In the genomic region with DNA sequence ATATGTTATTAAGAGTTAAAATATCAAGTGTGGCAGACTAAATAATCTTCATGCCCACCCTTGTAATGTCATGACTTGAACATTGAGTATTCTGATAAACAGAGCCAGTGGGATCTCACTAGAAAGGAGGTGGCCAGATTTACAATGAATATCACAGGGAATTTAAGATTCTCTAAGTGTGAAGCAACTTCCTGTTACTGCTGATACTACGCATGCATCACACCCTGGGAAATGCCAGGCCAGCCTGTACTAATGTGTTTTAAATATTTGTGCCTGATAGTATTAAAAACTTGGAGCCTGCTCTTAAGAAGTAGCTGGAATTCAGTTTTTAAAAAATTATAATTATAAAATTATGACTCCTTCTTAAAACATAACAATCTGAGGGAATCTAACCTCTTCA, we compare ENCODE assay signal across 10 cellular contexts.
DNase-seq lines count a peak whose midpoint lies in the region; ATAC-seq and TF ChIP-seq lines count a peak whose summit lies in the region.
"Had no signal": no experiment of that assay in that cellular context is flagged by ENCODE, and none has a peak within 500 bp of the region (broad histone marks: within the 10 kb centered on the region; RNA-seq: fewer than 3 reads in every experiment).

No MANE protein-coding gene starts in this region.

- DNase-seq in AG10803 (ENCODE audit: low read depth) = peak; percentile 83
- peak; percentile 7 for DNase-seq in NAMALWA (ENCODE audit: low spot score)
- peak; percentile 45 for DNase-seq in dedifferentiated amniotic fluid mesenchymal stem cell (ENCODE audit: extremely low spot score)
- no peak for DNase-seq in memory B cell (ENCODE audit: low spot score in 2 of 2)
- DNase-seq in AML-193 (lab: John Stamatoyannopoulos, UW) = no peak
- no peak for DNase-seq in DMS79 treated with DMSO at 0.1 percent for 48 hours (lab: John Stamatoyannopoulos, UW)
- DNase-seq in activated CD8-positive, alpha-beta memory T cell treated with anti-CD3 and anti-CD28 coated beads, Interleukin-2, amount 10 ng/mL, durations not matched to agents 7 days and 5 days = no peak
- DNase-seq: NCI-H748 treated with DMSO at 0.1 percent for 48 hours had no signal

- no peak overlapping the region for H3K27ac Mint-ChIP-seq in memory B cell
- no peak overlapping the region for H3K27ac Mint-ChIP-seq in activated CD8-positive, alpha-beta memory T cell treated with anti-CD3 and anti-CD28 coated beads, Interleukin-2, amount 10 ng/mL, durations not matched to agents 7 days and 5 days

- CTCF ChIA-PET in activated CD8-positive, alpha-beta memory T cell treated with anti-CD3 and anti-CD28 coated beads, Interleukin-2, amount 10 ng/mL, durations not matched to agents 7 days and 5 days (lab: Charles Lee) = interaction anchor here (0.9 to 3.3 kb wide), 5 partner anchors 8 to 252 kb away, joined by 3 to 23 read pairs (median 4); no protein-coding TSS in a partner anchor

- H3K4me3 Mint-ChIP-seq in memory B cell = no peak overlapping the region
- no peak overlapping the region for H3K4me3 Mint-ChIP-seq in activated CD8-positive, alpha-beta memory T cell treated with anti-CD3 and anti-CD28 coated beads, Interleukin-2, amount 10 ng/mL, durations not matched to agents 7 days and 5 days

- no peaks in the 10 kb centered on the region for H3K27me3 Mint-ChIP-seq in memory B cell
- no peaks in the 10 kb centered on the region for H3K27me3 Mint-ChIP-seq in activated CD8-positive, alpha-beta memory T cell treated with anti-CD3 and anti-CD28 coated beads, Interleukin-2, amount 10 ng/mL, durations not matched to agents 7 days and 5 days

- no peak overlapping the region for H3K4me3 ChIP-seq in AG10803 (ENCODE audit: low read length)
- H3K4me3 ChIP-seq: prostate gland had no signal

- no peaks in the 10 kb centered on the region for H3K36me3 Mint-ChIP-seq in memory B cell
- H3K36me3 Mint-ChIP-seq in activated CD8-positive, alpha-beta memory T cell treated with anti-CD3 and anti-CD28 coated beads, Interleukin-2, amount 10 ng/mL, durations not matched to agents 7 days and 5 days = no peaks in the 10 kb centered on the region

- TF ChIP-seq CTCF in AG10803 (conservative IDR thresholded peaks at IDR 0.05; ENCODE audit: low read length) = no peak

- ATAC-seq in memory B cell (ENCODE audit: low read depth) (peak; percentile 80), GM21367 (IDR thresholded peaks at IDR 0.05; ENCODE audit: unreplicated experiment) (no peak)
- ATAC-seq in activated CD8-positive, alpha-beta memory T cell treated with anti-CD3 and anti-CD28 coated beads, Interleukin-2, amount 10 ng/mL, durations not matched to agents 7 days and 5 days = no peak

- H3K4me1 Mint-ChIP-seq in memory B cell = peaks cover 5% of the 10 kb centered on the region
- H3K4me1 Mint-ChIP-seq in activated CD8-positive, alpha-beta memory T cell treated with anti-CD3 and anti-CD28 coated beads, Interleukin-2, amount 10 ng/mL, durations not matched to agents 7 days and 5 days = peaks cover 32% of the 10 kb centered on the region

- H3K9me3 Mint-ChIP-seq in memory B cell = no peaks in the 10 kb centered on the region
- H3K9me3 Mint-ChIP-seq in activated CD8-positive, alpha-beta memory T cell treated with anti-CD3 and anti-CD28 coated beads, Interleukin-2, amount 10 ng/mL, durations not matched to agents 7 days and 5 days (ENCODE audit: low read depth) = no peaks in the 10 kb centered on the region

Comparison
In these comparisons a context has a peak if more than half of its experiments do, and no peak if none do; other contexts are left out.
1. DNase-seq: peak in AG10803 (single experiment), NAMALWA (single experiment) and dedifferentiated amniotic fluid mesenchymal stem cell (single experiment); none in memory B cell (0 of 2), AML-193 (0 of 2), DMS79 treated with DMSO at 0.1 percent for 48 hours (single experiment) and activated CD8-positive, alpha-beta memory T cell treated with anti-CD3 and anti-CD28 coated beads, Interleukin-2, amount 10 ng/mL, durations not matched to agents 7 days and 5 days (single experiment).